10 cellular contexts compared by ENCODE assay signal in genomic region chr7:121369462-121369861, GRCh38. TPM values are rescaled to one million over a fixed set of nuclear protein-coding genes. Genes with fewer than 3 reads are reported as not detected.
DNase-seq lines count a peak whose midpoint lies in the region; ATAC-seq and TF ChIP-seq lines count a peak whose summit lies in the region.
"Had no signal": no experiment of that assay in that cellular context is flagged by ENCODE, and none has a peak within 500 bp of the region (broad histone marks: within the 10 kb centered on the region; RNA-seq: fewer than 3 reads in every experiment).

No MANE protein-coding gene starts in this region.

- peak; percentile 50 for ATAC-seq in GM21390 (IDR thresholded peaks at IDR 0.05; ENCODE audit: unreplicated experiment)

- no peak for TF ChIP-seq CTCF in GM10266 (IDR thresholded peaks at IDR 0.05; ENCODE audit: control insufficient read depth, insufficient read depth, low read depth, missing control alignments)

- in situ Hi-C loops in Caki2 (cut with HindIII; ENCODE audit: low pct_unique_long_range_greater_than_20kb, low sequenced_read_pairs): no loop called here

- DNase-seq in Caki2 (ENCODE audit: low read depth) (peak; percentile 52), LHCN-M2 (ENCODE audit: low read depth) (peak; percentile 61), fibroblast of the conjunctiva (ENCODE audit: low read depth) (peak; percentile 49), kidney glomerular epithelial cell (lab: John Stamatoyannopoulos, UW) (no peak), amniotic stem cell (lab: John Stamatoyannopoulos, UW) (no peak), GM10266 (ENCODE audit: extremely low spot score) (no peak), AG08395 (ENCODE audit: low spot score) (no peak)

RNA-seq across cellular contexts. Expression of gene FAM3C, which starts 26.6 kb away (rescaled TPM):
- total RNA-seq in Caki2 (2014; rRNA removed; shearing (Covaris generic); ENCODE audit: low replicate concordance): 43.2 and 46.2 TPM in 2 replicates
- 223 and 225 TPM in 2 replicates for total RNA-seq in LHCN-M2 (2014; rRNA removed)
- 93.2 TPM for polyA plus RNA-seq in LHCN-M2 (2012)

RNA-seq across cellular contexts. Expression of gene WNT16, which starts 40.7 kb away (rescaled TPM):
- not detected in 2 replicates for total RNA-seq in Caki2 (2014; rRNA removed; shearing (Covaris generic); ENCODE audit: low replicate concordance)
- 0.06 TPM in 1 of 2 replicates, not detected in the other for total RNA-seq in LHCN-M2 (2014; rRNA removed)
- 0.02 TPM for polyA plus RNA-seq in LHCN-M2 (2012)
- total RNA-seq: epithelial cell of proximal tubule, subcutaneous adipose tissue had no signal

Comparison
In these comparisons a context has a peak if more than half of its experiments do, and no peak if none do; other contexts are left out.
1. DNase-seq: peak in Caki2 (single experiment), LHCN-M2 (single experiment) and fibroblast of the conjunctiva (single experiment); none in kidney glomerular epithelial cell (single experiment), amniotic stem cell (single experiment), GM10266 (single experiment) and AG08395 (single experiment).